In genomic region chr4:185506422-185506821, GRCh38 we compare ENCODE assay signal across 25 cellular contexts. TPM values are rescaled to one million over a fixed set of nuclear protein-coding genes. Genes with fewer than 3 reads are reported as not detected.
DNase-seq lines count a peak whose midpoint lies in the region; ATAC-seq and TF ChIP-seq lines count a peak whose summit lies in the region.
"Had no signal": no experiment of that assay in that cellular context is flagged by ENCODE, and none has a peak within 500 bp of the region (broad histone marks: within the 10 kb centered on the region; RNA-seq: fewer than 3 reads in every experiment).

No MANE protein-coding gene starts in this region.

- H3K36me3 Mint-ChIP-seq in nephron progenitor cell (ENCODE audit: low read depth) = no peaks in the 10 kb centered on the region
- H3K36me3 Mint-ChIP-seq in stimulated activated effector memory CD8-positive, alpha-beta T cell treated with anti-CD3 and anti-CD28 coated beads, Interleukin-12 subunit alpha, Interleukin-12 subunit beta, amount 100 ng/mL, for 72 hours = no peaks in the 10 kb centered on the region
- H3K36me3 Mint-ChIP-seq: CD14-positive monocyte; CD8-positive, alpha-beta memory T cell had no signal

- peaks cover 0 to 40% of the 10 kb centered on the region in 2 donors for H3K36me3 ChIP-seq in gastrocnemius medialis
- H3K36me3 ChIP-seq: BE2C, MG63 had no signal

- TF ChIP-seq POLR2A in gastrocnemius medialis (IDR thresholded peaks at IDR 0.05) = no peak

- H3K27me3 Mint-ChIP-seq in nephron progenitor cell (ENCODE audit: low read depth, poor library complexity) = peaks cover 10% of the 10 kb centered on the region

- H3K4me3 ChIP-seq in right cardiac atrium (ENCODE audit: low read length) (no peak overlapping the region), gastrocnemius medialis (no peak overlapping the region)
- H3K4me3 ChIP-seq: MG63, PC-9, SJSA1 had no signal

- no peak overlapping the region for H3K4me3 Mint-ChIP-seq in nephron progenitor cell
- H3K4me3 Mint-ChIP-seq in stimulated activated effector memory CD8-positive, alpha-beta T cell treated with anti-CD3 and anti-CD28 coated beads, Interleukin-12 subunit alpha, Interleukin-12 subunit beta, amount 100 ng/mL, for 72 hours = no peak overlapping the region
- H3K4me3 Mint-ChIP-seq: CD8-positive, alpha-beta memory T cell had no signal

- WGBS in right cardiac atrium = 92% methylated on average over 20 of the region's 20 CpGs

- intact Hi-C loops in right cardiac atrium (cut with DNase I) (no loop called here), left cardiac atrium (cut with DNase I) (no loop called here), gastrocnemius medialis (cut with DNase I; ENCODE audit: low total_unique reads) (loop anchor here (10.0 kb wide), 1 partner anchor 692 kb away; no protein-coding TSS in a partner anchor)

- in situ Hi-C loops in gastrocnemius medialis (cut with MboI; ENCODE audit: low sequenced_read_pairs in 4 of 4) = no loop called here

- peak in 2 of 3 donors; percentile 54 to 56 for DNase-seq in right cardiac atrium
- no peak for DNase-seq in left cardiac atrium
- DNase-seq in nephron progenitor cell = no peak
- DNase-seq in gastrocnemius medialis = no peak
- no peak for DNase-seq in amniotic stem cell (lab: John Stamatoyannopoulos, UW)
- DNase-seq in stimulated activated effector memory CD8-positive, alpha-beta T cell treated with anti-CD3 and anti-CD28 coated beads, Interleukin-12 subunit alpha, Interleukin-12 subunit beta, amount 100 ng/mL, for 72 hours (ENCODE audit: low spot score in 2 of 2) = no peak
- DNase-seq in SHP77 (lab: John Stamatoyannopoulos, UW) = no peak
- DNase-seq in COLO829 (ENCODE audit: low spot score) = no peak
- DNase-seq: 8988T; ACHN; BE2C; Calu3; CD8-positive, alpha-beta memory T cell; DND-41; KBM-7; MG63; NCI-H1105 treated with DMSO at 0.1 percent for 48 hours; NCI-H146; NCI-H2029; NCI-H446 treated with DMSO at 0.1 percent for 48 hours; NCI-H526 treated with DMSO at 0.1 percent for 48 hours; PC-9 had no signal

- H3K27ac Mint-ChIP-seq in nephron progenitor cell = peak overlapping the region; percentile 14
- no peak overlapping the region for H3K27ac Mint-ChIP-seq in stimulated activated effector memory CD8-positive, alpha-beta T cell treated with anti-CD3 and anti-CD28 coated beads, Interleukin-12 subunit alpha, Interleukin-12 subunit beta, amount 100 ng/mL, for 72 hours
- H3K27ac Mint-ChIP-seq: CD14-positive monocyte; CD8-positive, alpha-beta memory T cell had no signal

- ATAC-seq in right cardiac atrium (peak in 1 of 2 donors; percentile 3), left cardiac atrium (no peak), gastrocnemius medialis (no peak)
- no peak for ATAC-seq in stimulated activated effector memory CD8-positive, alpha-beta T cell treated with anti-CD3 and anti-CD28 coated beads, Interleukin-12 subunit alpha, Interleukin-12 subunit beta, amount 100 ng/mL, for 72 hours
- ATAC-seq: Right ventricle myocardium inferior had no signal

- TF ChIP-seq CTCF in nephron progenitor cell (IDR thresholded peaks at IDR 0.05) (no peak), gastrocnemius medialis (IDR thresholded peaks at IDR 0.05 in 4 of 5, conservative IDR thresholded peaks at IDR 0.05 in 1 of 5) (no peak)

- H3K4me1 ChIP-seq in right cardiac atrium (ENCODE audit: control insufficient read depth, insufficient read depth, low read length) = no peaks in the 10 kb centered on the region
- peaks cover 61 to 71% of the 10 kb centered on the region in 2 donors for H3K4me1 ChIP-seq in gastrocnemius medialis
- H3K4me1 ChIP-seq: BE2C, SJSA1 had no signal

- peaks cover 24% of the 10 kb centered on the region for H3K4me1 Mint-ChIP-seq in nephron progenitor cell
- H3K4me1 Mint-ChIP-seq in stimulated activated effector memory CD8-positive, alpha-beta T cell treated with anti-CD3 and anti-CD28 coated beads, Interleukin-12 subunit alpha, Interleukin-12 subunit beta, amount 100 ng/mL, for 72 hours = no peaks in the 10 kb centered on the region
- H3K4me1 Mint-ChIP-seq: CD14-positive monocyte; CD8-positive, alpha-beta memory T cell had no signal

- H3K27me3 ChIP-seq in right cardiac atrium (ENCODE audit: control insufficient read depth, insufficient read depth) = no peaks in the 10 kb centered on the region
- H3K27me3 ChIP-seq in gastrocnemius medialis = no peaks in the 10 kb centered on the region
- H3K27me3 ChIP-seq: BE2C, MG63, SJSA1 had no signal

- H3K27ac ChIP-seq in right cardiac atrium (ENCODE audit: low read length) (no peak overlapping the region), gastrocnemius medialis (peak overlapping the region; percentile 83 to 96 (median 92))
- H3K27ac ChIP-seq: PC-9, SJSA1 had no signal

- H3K9me3 Mint-ChIP-seq in nephron progenitor cell = peaks cover 4% of the 10 kb centered on the region
- no peaks in the 10 kb centered on the region for H3K9me3 Mint-ChIP-seq in stimulated activated effector memory CD8-positive, alpha-beta T cell treated with anti-CD3 and anti-CD28 coated beads, Interleukin-12 subunit alpha, Interleukin-12 subunit beta, amount 100 ng/mL, for 72 hours

- H3K9me3 ChIP-seq in right cardiac atrium (ENCODE audit: control insufficient read depth, low read length) (no peaks in the 10 kb centered on the region), gastrocnemius medialis (no peaks in the 10 kb centered on the region)
- H3K9me3 ChIP-seq: BE2C, MG63, SJSA1 had no signal

RNA-seq across cellular contexts. Expression of gene PDLIM3, which starts 28.9 kb away (rescaled TPM):
- 100 to 1,000 TPM; 267 to 965 (median 293) TPM for total RNA-seq in right cardiac atrium
- polyA plus RNA-seq in right cardiac atrium = 447 TPM
- 100 to 1,000 TPM; 319 to 692 TPM for total RNA-seq in left cardiac atrium
- 1,000 to 10,000 TPM; 1,062 to 7,224 (median 2,598) TPM for total RNA-seq in gastrocnemius medialis
- total RNA-seq: CD8-positive, alpha-beta memory T cell had no signal
- polyA plus RNA-seq: CD14-positive monocyte; CD8-positive, alpha-beta memory T cell had no signal

RNA-seq across cellular contexts. Expression of gene CCDC110, which starts 34.9 kb away (rescaled TPM):
- total RNA-seq in right cardiac atrium (1 to 10 TPM; 1.4 to 3.7 (median 2.8) TPM), left cardiac atrium (1 to 10 TPM; 1.6 to 2.0 TPM), gastrocnemius medialis (1 to 10 TPM in 2 of 4 donors, under 1 TPM in 2; 0.97 to 4.1 (median 1.8) TPM)
- polyA plus RNA-seq in right cardiac atrium = 1.3 TPM
- total RNA-seq: Calu3; CD8-positive, alpha-beta memory T cell had no signal
- polyA plus RNA-seq: CD14-positive monocyte; CD8-positive, alpha-beta memory T cell had no signal

Comparison
In these comparisons a context has a peak if more than half of its experiments do, and no peak if none do; other contexts are left out.
1. DNase-seq: peak in right cardiac atrium (2 of 3); none in left cardiac atrium (single experiment), nephron progenitor cell (single experiment), gastrocnemius medialis (0 of 2), amniotic stem cell (single experiment), stimulated activated effector memory CD8-positive, alpha-beta T cell treated with anti-CD3 and anti-CD28 coated beads, Interleukin-12 subunit alpha, Interleukin-12 subunit beta, amount 100 ng/mL, for 72 hours (0 of 2), SHP77 (0 of 2) and COLO829 (single experiment).